Comparison of ENCODE assay signal across 25 cellular contexts in genomic region chr1:236480758-236481436, GRCh38. TPM values are rescaled to one million over a fixed set of nuclear protein-coding genes. Genes with fewer than 3 reads are reported as not detected.
DNase-seq lines count a peak whose midpoint lies in the region; ATAC-seq and TF ChIP-seq lines count a peak whose summit lies in the region.
"Had no signal": no experiment of that assay in that cellular context is flagged by ENCODE, and none has a peak within 500 bp of the region (broad histone marks: within the 10 kb centered on the region; RNA-seq: fewer than 3 reads in every experiment).

No MANE protein-coding gene starts in this region.

- H3K27ac ChIP-seq in stomach = no peak overlapping the region
- no peak overlapping the region for H3K27ac ChIP-seq in dorsolateral prefrontal cortex
- H3K27ac ChIP-seq: BLaER1, heart left ventricle had no signal

- H3K4me3 ChIP-seq in stomach (no peak overlapping the region), dorsolateral prefrontal cortex (no peak overlapping the region)
- H3K4me3 ChIP-seq: BLaER1, heart left ventricle had no signal

- WGBS in stomach, 5 donors = 52 to 57% (median 55%) methylated on average over 5 of the region's 5 CpGs

- TF ChIP-seq CTCF in stomach (IDR thresholded peaks at IDR 0.05) = no peak
- no peak for TF ChIP-seq CTCF in dorsolateral prefrontal cortex (IDR thresholded peaks at IDR 0.05 in 54 of 56, conservative IDR thresholded peaks at IDR 0.05 in 2 of 56; ENCODE audit: low read depth in 1 of 56, partially characterized antibody in 56 of 56)

- peak; percentile 14 for DNase-seq in NCI-H510A treated with DMSO at 0.1 percent for 48 hours (lab: John Stamatoyannopoulos, UW)
- no peak for DNase-seq in NCI-H510A (lab: John Stamatoyannopoulos, UW)
- peak; percentile 91 for DNase-seq in NCI-H69 (lab: John Stamatoyannopoulos, UW)
- DNase-seq in left colon = peak; percentile 30 to 41
- peak; percentile 69 for DNase-seq in stomach
- no peak for DNase-seq in AG20443 (ENCODE audit: low spot score)
- DNase-seq in dorsolateral prefrontal cortex = no peak
- DNase-seq: activated B cell treated with CpG ODN at 0.5 μM for 24 hours; activated CD8-positive, alpha-beta memory T cell treated with anti-CD3 and anti-CD28 coated beads, Interleukin-2, amount 50 U/mL, for 4 hours; activated naive CD8-positive, alpha-beta T cell treated with anti-CD3 and anti-CD28 coated beads, Interleukin-2, amount 10 ng/mL, durations not matched to agents 7 days and 5 days; Caco-2; GOT3; heart left ventricle; mesenchymal stem cell; naive thymus-derived CD4-positive, alpha-beta T cell; NCI-H1105 treated with DMSO at 0.1 percent for 48 hours; NCI-H2171 treated with DMSO at 0.1 percent for 48 hours; NCI-H774; stimulated activated CD4-positive, alpha-beta T cell treated with anti-CD3 and anti-CD28 coated beads, Interleukin-4, amount 100 ng/mL, for 1 hour; stimulated activated naive B cell treated with anti-CD40 and anti-IgM and Interleukin-4, amounts not matched to agents 10 μg/mL and 1 μg/mL and 100 μg/mL, for 72 hours; T1000 had no signal

- no peaks in the 10 kb centered on the region for H3K4me1 ChIP-seq in stomach
- H3K4me1 ChIP-seq: BLaER1, heart left ventricle had no signal

- H3K27me3 ChIP-seq in stomach (no peaks in the 10 kb centered on the region), dorsolateral prefrontal cortex (no peaks in the 10 kb centered on the region)
- H3K27me3 ChIP-seq: BLaER1, heart left ventricle had no signal

- TF ChIP-seq POLR2A in stomach (IDR thresholded peaks at IDR 0.05) = no peak

- TF ChIP-seq EP300 in stomach (IDR thresholded peaks at IDR 0.05) = no peak

- no peaks in the 10 kb centered on the region for H3K9me3 ChIP-seq in stomach
- H3K9me3 ChIP-seq: BLaER1, heart left ventricle had no signal

- intact Hi-C loops in left colon (cut with DNase I, micrococcal nuclease) = no loop called here
- intact Hi-C loops in stomach (cut with DNase I; ENCODE audit: low total_unique reads) = no loop called here
- intact Hi-C loops in dorsolateral prefrontal cortex (cut with DNase I) = no loop called here

- ATAC-seq in left colon (peak; percentile 85), HG03045 (IDR thresholded peaks at IDR 0.05; ENCODE audit: unreplicated experiment) (no peak)
- ATAC-seq: heart left ventricle; left lobe of liver; naive thymus-derived CD4-positive, alpha-beta T cell; stimulated activated naive B cell treated with anti-CD40 and anti-IgM and Interleukin-4, amounts not matched to agents 10 μg/mL and 1 μg/mL and 100 μg/mL, for 72 hours had no signal

- H3K36me3 ChIP-seq in stomach = peaks cover 6 to 17% (median 8%) of the 10 kb centered on the region in 4 donors
- H3K36me3 ChIP-seq: BLaER1, heart left ventricle had no signal

RNA-seq across cellular contexts. Expression of gene LGALS8, which starts 42.9 kb away (rescaled TPM):
- total RNA-seq in left colon = 10 to 100 TPM; 39.2 to 42.0 TPM
- 100 to 1,000 TPM in 3 of 5 donors, 10 to 100 TPM in 2; 32.7 to 142 (median 104) TPM for total RNA-seq in stomach
- 10 to 100 TPM; 17.9 to 23.7 (median 18.7) TPM for polyA plus RNA-seq in stomach
- 10 to 100 TPM; 33.6 to 99.3 (median 70.0) TPM for total RNA-seq in dorsolateral prefrontal cortex
- total RNA-seq: OCI-LY7 had no signal

Comparison
In these comparisons a context has a peak if more than half of its experiments do, and no peak if none do; other contexts are left out.
1. DNase-seq: peak in NCI-H510A treated with DMSO at 0.1 percent for 48 hours (single experiment), NCI-H69 (single experiment), left colon (2 of 2) and stomach (single experiment); none in NCI-H510A (single experiment), AG20443 (single experiment) and dorsolateral prefrontal cortex (0 of 10).